ENCODE assay signal across 14 cellular contexts in the genomic region with DNA sequence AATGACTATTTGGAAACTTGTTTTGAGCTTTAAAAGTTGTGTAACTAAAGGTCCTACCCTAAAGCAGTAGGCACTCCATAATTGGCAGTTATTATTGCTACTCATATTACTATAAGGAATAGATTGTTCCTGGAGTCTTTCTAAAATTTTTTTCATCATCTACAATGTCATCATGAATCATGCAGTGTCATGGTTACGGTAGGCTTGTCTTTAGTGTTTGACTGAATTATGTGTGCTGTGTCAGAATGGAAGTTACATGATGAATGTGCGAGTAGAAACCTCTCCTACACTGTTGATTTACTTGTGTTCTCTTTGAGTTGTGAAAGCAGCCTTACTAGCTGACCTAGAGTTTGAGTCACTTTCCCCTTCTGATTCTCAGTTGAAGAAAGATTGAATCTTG.
A peak's percentile ranks its signal among the peaks of the same experiment; 100 is the strongest.
DNase-seq lines count a peak whose midpoint lies in the region; ATAC-seq, FAIRE-seq and TF ChIP-seq lines count a peak whose summit lies in the region.
"Had no signal": no experiment of that assay in that cellular context is flagged by ENCODE, and none has a peak within 500 bp of the region (broad histone marks: within the 10 kb centered on the region; RNA-seq: fewer than 3 reads in every experiment).

No MANE protein-coding gene starts in this region.

- H3K4me3 ChIP-seq in bronchial epithelial cell (ENCODE audit: low read depth, low read length) (no peak overlapping the region), upper lobe of left lung (no peak overlapping the region)

- no peak overlapping the region for H3K27ac ChIP-seq in upper lobe of left lung

- 53 to 54% methylated on average over 2 of the region's 2 CpGs for WGBS in upper lobe of left lung, 2 donors

- no peak for TF ChIP-seq EP300 in upper lobe of left lung (IDR thresholded peaks at IDR 0.05)

- TF ChIP-seq CTCF in bronchial epithelial cell (IDR thresholded peaks at IDR 0.05; ENCODE audit: insufficient read depth, low read length, severe bottlenecking) = no peak
- no peak for TF ChIP-seq CTCF in upper lobe of left lung (IDR thresholded peaks at IDR 0.05)

- TF ChIP-seq POLR2A in upper lobe of left lung (IDR thresholded peaks at IDR 0.05) = no peak

- peak; percentile 62 for FAIRE-seq in bronchial epithelial cell (lab: Jason Lieb, UNC)
- FAIRE-seq: endothelial cell of umbilical vein, GM19239 had no signal

- H3K9me3 ChIP-seq in upper lobe of left lung = no peaks in the 10 kb centered on the region

- ATAC-seq in GM21619 (IDR thresholded peaks at IDR 0.05; ENCODE audit: unreplicated experiment) (peak; percentile 82), HG03565 (IDR thresholded peaks at IDR 0.05; ENCODE audit: unreplicated experiment) (peak; percentile 81), upper lobe of left lung (ENCODE audit: low FRiP score in 2 of 2) (no peak)

- H3K36me3 ChIP-seq in bronchial epithelial cell (ENCODE audit: control insufficient read depth, insufficient read depth, low read length) (no peaks in the 10 kb centered on the region), upper lobe of left lung (no peaks in the 10 kb centered on the region)

- H3K27me3 ChIP-seq in bronchial epithelial cell (ENCODE audit: control insufficient read depth, insufficient read depth, low read length) (no peaks in the 10 kb centered on the region), upper lobe of left lung (no peaks in the 10 kb centered on the region)

- DNase-seq in A172 (ENCODE audit: low spot score) = peak; percentile 5
- DNase-seq in bronchial epithelial cell (ENCODE audit: low read depth) = peak; percentile 97
- no peak for DNase-seq in upper lobe of left lung
- no peak for DNase-seq in iPS-NIHi7 (ENCODE audit: extremely low spot score)
- DNase-seq in NCI-H226 = no peak
- DNase-seq in activated CD4-positive, alpha-beta T cell treated with anti-CD3 and anti-CD28 coated beads, Interleukin-2, amount 50 U/mL, for 1 hour = no peak
- DNase-seq: activated CD4-positive, alpha-beta T cell treated with anti-CD3 and anti-CD28 coated beads, Interleukin-2, amount 50 U/mL, for 48 hours; activated naive CD4-positive, alpha-beta T cell treated with Interleukin-2 at 50 U/mL for 16 hours; central memory CD4-positive, alpha-beta T cell; HFFc6 had no signal

- no peaks in the 10 kb centered on the region for H3K4me1 ChIP-seq in upper lobe of left lung

Comparison
In these comparisons a context has a peak if more than half of its experiments do, and no peak if none do; other contexts are left out.
1. DNase-seq: peak in A172 (single experiment) and bronchial epithelial cell (single experiment); none in upper lobe of left lung (0 of 2), iPS-NIHi7 (single experiment), NCI-H226 (single experiment) and activated CD4-positive, alpha-beta T cell treated with anti-CD3 and anti-CD28 coated beads, Interleukin-2, amount 50 U/mL, for 1 hour (single experiment).
2. ATAC-seq: peak in GM21619 (single experiment) and HG03565 (single experiment); none in upper lobe of left lung (0 of 2).